Comparison of ENCODE assay signal across 1 cellular context in genomic region chr1:201650608-201650933, GRCh38.
TF ChIP-seq lines count a peak whose summit lies in the region.

No MANE protein-coding gene starts in this region.

TF ChIP-seq in SK-N-SH, 30 proteins besides CTCF, POLR2A, EP300 and RAD21 (continued from another document):
- TF ChIP-seq, protein P1, sequence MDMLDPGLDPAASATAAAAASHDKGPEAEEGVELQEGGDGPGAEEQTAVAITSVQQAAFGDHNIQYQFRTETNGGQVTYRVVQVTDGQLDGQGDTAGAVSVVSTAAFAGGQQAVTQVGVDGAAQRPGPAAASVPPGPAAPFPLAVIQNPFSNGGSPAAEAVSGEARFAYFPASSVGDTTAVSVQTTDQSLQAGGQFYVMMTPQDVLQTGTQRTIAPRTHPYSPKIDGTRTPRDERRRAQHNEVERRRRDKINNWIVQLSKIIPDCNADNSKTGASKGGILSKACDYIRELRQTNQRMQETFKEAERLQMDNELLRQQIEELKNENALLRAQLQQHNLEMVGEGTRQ (IDR thresholded peaks at IDR 0.05; ENCODE audit: borderline replicate concordance, low read depth, low read length): no peak
- no peak for TF ChIP-seq EZH2phosphoT487 (IDR thresholded peaks at IDR 0.05; ENCODE audit: borderline replicate concordance, low read depth)
